In genomic region chr7:2353650-2354172, GRCh38 we compare ENCODE assay signal across 1 cellular context.
A peak's percentile ranks its signal among the peaks of the same experiment; 100 is the strongest.
TF ChIP-seq lines count a peak whose summit lies in the region.

No MANE protein-coding gene starts in this region.

TF ChIP-seq in IMR-90, 13 proteins besides CTCF, POLR2A, EP300 and RAD21:
- TF ChIP-seq NFE2L2 (IDR thresholded peaks at IDR 0.05; ENCODE audit: low read depth, low read length), result 0 out of 2 replicates have a peak, but pooled peaks have one; percentile 2
- TF ChIP-seq, protein P1, sequence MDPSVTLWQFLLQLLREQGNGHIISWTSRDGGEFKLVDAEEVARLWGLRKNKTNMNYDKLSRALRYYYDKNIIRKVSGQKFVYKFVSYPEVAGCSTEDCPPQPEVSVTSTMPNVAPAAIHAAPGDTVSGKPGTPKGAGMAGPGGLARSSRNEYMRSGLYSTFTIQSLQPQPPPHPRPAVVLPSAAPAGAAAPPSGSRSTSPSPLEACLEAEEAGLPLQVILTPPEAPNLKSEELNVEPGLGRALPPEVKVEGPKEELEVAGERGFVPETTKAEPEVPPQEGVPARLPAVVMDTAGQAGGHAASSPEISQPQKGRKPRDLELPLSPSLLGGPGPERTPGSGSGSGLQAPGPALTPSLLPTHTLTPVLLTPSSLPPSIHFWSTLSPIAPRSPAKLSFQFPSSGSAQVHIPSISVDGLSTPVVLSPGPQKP (IDR thresholded peaks at IDR 0.05; ENCODE audit: borderline replicate concordance, low read depth, low read length), result no peak
- TF ChIP-seq CEBPB (IDR thresholded peaks at IDR 0.05; ENCODE audit: low read depth, low read length), result no peak
- TF ChIP-seq, protein P2, sequence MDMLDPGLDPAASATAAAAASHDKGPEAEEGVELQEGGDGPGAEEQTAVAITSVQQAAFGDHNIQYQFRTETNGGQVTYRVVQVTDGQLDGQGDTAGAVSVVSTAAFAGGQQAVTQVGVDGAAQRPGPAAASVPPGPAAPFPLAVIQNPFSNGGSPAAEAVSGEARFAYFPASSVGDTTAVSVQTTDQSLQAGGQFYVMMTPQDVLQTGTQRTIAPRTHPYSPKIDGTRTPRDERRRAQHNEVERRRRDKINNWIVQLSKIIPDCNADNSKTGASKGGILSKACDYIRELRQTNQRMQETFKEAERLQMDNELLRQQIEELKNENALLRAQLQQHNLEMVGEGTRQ (IDR thresholded peaks at IDR 0.05; ENCODE audit: low read depth, low read length), result peak; percentile 99
- peak; percentile 96; the same call in 1 of the 2 replicates for TF ChIP-seq MXI1 (IDR thresholded peaks at IDR 0.05; ENCODE audit: borderline replicate concordance, low read depth, low read length)
- peak; percentile 13; the same call in 1 of the 2 replicates for TF ChIP-seq FOS (IDR thresholded peaks at IDR 0.05; ENCODE audit: low read depth, low read length)
- no peak for TF ChIP-seq CHD1 (IDR thresholded peaks at IDR 0.05; ENCODE audit: low read depth, low read length)
- no peak for TF ChIP-seq RCOR1 (IDR thresholded peaks at IDR 0.05; ENCODE audit: insufficient replicate concordance, low read length)
- peak; percentile 44; the same call in 1 of the 2 replicates for TF ChIP-seq MAZ (IDR thresholded peaks at IDR 0.05; ENCODE audit: borderline replicate concordance, low read depth, low read length)
